In the genomic region with DNA sequence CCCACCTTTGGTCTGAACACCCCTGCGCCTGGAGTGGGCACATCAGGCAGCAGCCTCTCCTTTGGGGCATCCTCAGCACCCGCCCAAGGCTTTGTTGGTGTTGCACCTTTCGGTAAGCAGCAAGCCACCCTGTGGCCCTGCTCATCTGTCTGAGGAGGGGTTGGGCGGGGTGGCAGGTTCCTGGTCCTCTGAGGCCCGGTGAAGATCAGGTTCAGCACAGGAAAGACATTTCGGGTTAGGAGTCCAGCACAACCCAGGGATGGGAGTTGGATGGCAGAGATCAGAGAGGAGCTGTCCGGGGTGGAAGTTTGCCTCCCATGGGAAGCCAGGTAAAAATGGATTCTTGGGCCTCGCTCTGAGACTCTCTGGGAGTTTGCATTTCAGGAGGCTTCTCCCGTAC, we compare ENCODE assay signal across 4 cellular contexts. TPM values are rescaled to one million over a fixed set of nuclear protein-coding genes. Genes with fewer than 3 reads are reported as not detected.
"Had no signal": no experiment of that assay in that cellular context is flagged by ENCODE, and none has a peak within 500 bp of the region (broad histone marks: within the 10 kb centered on the region; RNA-seq: fewer than 3 reads in every experiment).

No MANE protein-coding gene starts in this region.

RNA-seq across cellular contexts. Expression of a gene that starts 23.7 kb away (rescaled TPM):
- total RNA-seq: ascending aorta, M059J, RPMI7951, SJSA1 had no signal
